In the genomic region with DNA sequence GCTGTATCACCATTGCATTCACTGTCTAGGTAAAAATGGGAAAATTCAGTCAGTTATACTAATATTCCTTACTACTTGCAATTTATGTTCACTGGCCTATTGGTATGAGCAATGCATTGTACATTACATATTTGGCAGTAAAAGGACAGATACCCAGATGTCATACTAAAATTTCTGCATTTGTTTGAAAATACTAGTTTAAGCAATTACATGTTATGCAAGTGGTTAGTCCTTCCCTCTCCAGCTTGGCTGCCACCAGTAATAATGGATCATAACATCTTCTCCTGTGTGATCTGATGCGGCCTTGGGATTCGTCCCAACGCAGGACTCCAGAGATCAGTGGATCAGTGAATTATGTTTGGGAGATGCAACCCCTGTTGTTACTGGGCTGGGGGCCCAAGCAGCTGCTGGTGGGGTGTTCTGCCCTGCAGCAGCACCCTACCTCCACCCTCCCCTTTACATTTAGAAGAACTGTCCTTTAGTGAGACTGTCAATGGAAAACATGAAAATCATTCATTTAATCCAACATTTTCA, we compare ENCODE assay signal across 15 cellular contexts. TPM values are rescaled to one million over a fixed set of nuclear protein-coding genes. Genes with fewer than 3 reads are reported as not detected.
DNase-seq lines count a peak whose midpoint lies in the region; ATAC-seq and TF ChIP-seq lines count a peak whose summit lies in the region.
"Had no signal": no experiment of that assay in that cellular context is flagged by ENCODE, and none has a peak within 500 bp of the region (broad histone marks: within the 10 kb centered on the region; RNA-seq: fewer than 3 reads in every experiment).

No MANE protein-coding gene starts in this region.

- H2BK20ac ChIP-seq in IMR-90 (ENCODE audit: low read depth, low read length) = no peak overlapping the region

- H3K9me3 ChIP-seq in IMR-90 (ENCODE audit: control insufficient read depth, insufficient read depth, low read length) (no peaks in the 10 kb centered on the region), ectodermal cell (ENCODE audit: control insufficient read depth, low read length) (no peaks in the 10 kb centered on the region), muscle layer of colon (ENCODE audit: low read length) (no peaks in the 10 kb centered on the region), suprapubic skin (no peaks in the 10 kb centered on the region)

- no peak overlapping the region for H2AK9ac ChIP-seq in IMR-90 (replicated peaks; ENCODE audit: low read depth, low read length, poor library complexity)

- ATAC-seq in IMR-90 (ENCODE audit: low read depth) = no peak
- ATAC-seq: activated CD4-positive, alpha-beta T cell treated with anti-CD3 and anti-CD28 coated beads for 36 hours; activated T-helper 17 cell treated with anti-CD3 and anti-CD28 coated beads, Interleukin-2, amount 50 U/mL, for 72 hours had no signal

- no peaks in the 10 kb centered on the region for H3K79me1 ChIP-seq in IMR-90 (ENCODE audit: low read depth in 1 of 2, low read length in 2 of 2)

- no peak overlapping the region for H3K23ac ChIP-seq in IMR-90 (ENCODE audit: low read depth, low read length)

- TF ChIP-seq CTCF in IMR-90 (conservative IDR thresholded peaks at IDR 0.05; ENCODE audit: low read depth, low read length) (no peak), suprapubic skin (IDR thresholded peaks at IDR 0.05) (no peak)

- no peak for TF ChIP-seq EP300 in suprapubic skin (IDR thresholded peaks at IDR 0.05)

- no peaks in the 10 kb centered on the region for H4K20me1 ChIP-seq in IMR-90 (ENCODE audit: insufficient read depth, low read length)

- H3K4me1 ChIP-seq in IMR-90 (ENCODE audit: control insufficient read depth, insufficient read depth, low read length) = peaks cover 8% of the 10 kb centered on the region
- H3K4me1 ChIP-seq in ectodermal cell (ENCODE audit: control insufficient read depth, insufficient read depth, low read length) = peaks cover 15% of the 10 kb centered on the region
- peaks cover 48% of the 10 kb centered on the region for H3K4me1 ChIP-seq in muscle layer of colon (ENCODE audit: insufficient read depth, low read length)
- peaks cover 56% of the 10 kb centered on the region for H3K4me1 ChIP-seq in suprapubic skin

- no peak overlapping the region for H2BK15ac ChIP-seq in IMR-90 (ENCODE audit: low read depth, low read length)

- no peak for DNase-seq in IMR-90
- DNase-seq in suprapubic skin (ENCODE audit: low spot score in 2 of 2) = peak in 1 of 2 donors; percentile 87
- no peak for DNase-seq in NCI-H1105 treated with DMSO at 0.1 percent for 48 hours (lab: John Stamatoyannopoulos, UW)
- no peak for DNase-seq in DMS53 (lab: John Stamatoyannopoulos, UW)
- DNase-seq in GM03348 (ENCODE audit: low spot score) = no peak
- no peak for DNase-seq in hypothalamus (lab: John Stamatoyannopoulos, UW)
- DNase-seq: activated CD4-positive, alpha-beta T cell treated with anti-CD3 and anti-CD28 coated beads for 36 hours; CD4-positive, alpha-beta T cell; cortex of kidney; GOT3; NCI-H510A had no signal

- POLR2A ChIA-PET in IMR-90 (lab: Charles Lee; ENCODE audit: unreplicated experiment) = no interaction called here

- no peak overlapping the region for H3K4me2 ChIP-seq in IMR-90 (ENCODE audit: low read depth, low read length)
- H3K4me2 ChIP-seq: KMS-11 had no signal

- TF ChIP-seq POLR2A in IMR-90 (IDR thresholded peaks at IDR 0.05; ENCODE audit: low read depth, low read length) (no peak), suprapubic skin (IDR thresholded peaks at IDR 0.05) (no peak)

- H3K27ac ChIP-seq in IMR-90 (ENCODE audit: insufficient read depth, low read length) (no peak overlapping the region; the same call in 1 of the 2 replicates), ectodermal cell (ENCODE audit: insufficient read depth, low read depth, low read length, poor library complexity, severe bottlenecking) (peak overlapping the region; percentile 47), muscle layer of colon (ENCODE audit: low read depth, low read length) (peak overlapping the region; percentile 83), suprapubic skin (peak overlapping the region; percentile 91)
- H3K27ac ChIP-seq: KMS-11 had no signal

- 0 out of 2 replicates have a peak overlapping the region, but pooled peaks have one; percentile 37 for H3K14ac ChIP-seq in IMR-90 (replicated peaks; ENCODE audit: low read depth, low read length)

- H3K36me3 ChIP-seq in IMR-90 (ENCODE audit: control insufficient read depth, insufficient read depth, low read length) (no peaks in the 10 kb centered on the region), ectodermal cell (ENCODE audit: control insufficient read depth, insufficient read depth, low read length) (no peaks in the 10 kb centered on the region), muscle layer of colon (ENCODE audit: insufficient read depth, low read length) (no peaks in the 10 kb centered on the region), suprapubic skin (no peaks in the 10 kb centered on the region)

- CTCF ChIA-PET in IMR-90 (lab: Yijun Ruan, JAX) = no interaction called here

- H3K4ac ChIP-seq in IMR-90 (ENCODE audit: low read depth, low read length) = peak overlapping the region; percentile 16; the same call in 1 of the 2 replicates

- no peak overlapping the region for H3K4me3 ChIP-seq in IMR-90 (ENCODE audit: insufficient read depth, low read depth, low read length)
- no peak overlapping the region for H3K4me3 ChIP-seq in ectodermal cell (ENCODE audit: insufficient read depth, low read depth, low read length)
- H3K4me3 ChIP-seq in muscle layer of colon (ENCODE audit: low read depth in 1 of 2, low read length in 2 of 2) = no peak overlapping the region
- peak overlapping the region; percentile 20 for H3K4me3 ChIP-seq in suprapubic skin

- H3K9ac ChIP-seq in IMR-90 (ENCODE audit: low read depth, low read length) (no peak overlapping the region), muscle layer of colon (ENCODE audit: low read length) (no peak overlapping the region)
- H3K9ac ChIP-seq: KMS-11 had no signal

- no CpG with 5 or more reads among the region's 3 CpGs for WGBS in IMR-90 (ENCODE audit: extremely low coverage in 2 of 2, insufficient read length in 1 of 2), 2 experiments
- WGBS in ectodermal cell, 2 experiments = 95 to 96% methylated on average over 3 of the region's 3 CpGs
- WGBS in suprapubic skin = 88% methylated on average over 3 of the region's 3 CpGs

- peaks cover 2% of the 10 kb centered on the region; the same call in 1 of the 2 replicates for H3K9me1 ChIP-seq in IMR-90 (ENCODE audit: insufficient read depth, low read length)

- H2AK5ac ChIP-seq in IMR-90 (ENCODE audit: low read depth, low read length) = peak overlapping the region; percentile 8; the same call in 1 of the 2 replicates

- H2BK5ac ChIP-seq in IMR-90 (ENCODE audit: low read depth, low read length, poor library complexity, severe bottlenecking) = no peak overlapping the region

- dilution Hi-C loops in IMR-90 (cut with HindIII; ENCODE audit: low sequenced_read_pairs, unreplicated experiment) = no loop called here

- H4K8ac ChIP-seq in IMR-90 (ENCODE audit: low read depth in 2 of 2, low read length in 2 of 2) = no peak overlapping the region; a peak in 1 of 4 replicates

- in situ Hi-C loops in IMR-90 (cut with MboI; ENCODE audit: low sequenced_read_pairs) = no loop called here

- 0 out of 2 replicates have a peak overlapping the region, but pooled peaks have one; percentile 26 for H4K5ac ChIP-seq in IMR-90 (ENCODE audit: low read depth, low read length)

- BruUV-seq in IMR-90 (replicated peaks; lab: Mats Ljungman, UMichigan) = no TSS peak

- no peak overlapping the region for H2AFZ ChIP-seq in IMR-90 (replicated peaks; ENCODE audit: low read length, poor library complexity)

- no peaks in the 10 kb centered on the region for H3K27me3 ChIP-seq in IMR-90 (ENCODE audit: control insufficient read depth, insufficient read depth, low read length)
- no peaks in the 10 kb centered on the region for H3K27me3 ChIP-seq in ectodermal cell (ENCODE audit: control insufficient read depth, insufficient read depth, low read length, poor library complexity, severe bottlenecking)
- no peaks in the 10 kb centered on the region for H3K27me3 ChIP-seq in muscle layer of colon (ENCODE audit: control insufficient read depth in 1 of 2, insufficient read depth in 2 of 2, low read length in 2 of 2)
- H3K27me3 ChIP-seq in suprapubic skin = no peaks in the 10 kb centered on the region

- H4K91ac ChIP-seq in IMR-90 (ENCODE audit: insufficient read depth, low read depth, low read length) = no peak overlapping the region; the same call in 1 of the 2 replicates

- no peak for TF ChIP-seq RAD21 in IMR-90 (IDR thresholded peaks at IDR 0.05; ENCODE audit: low read length)

- no peak overlapping the region for H2BK120ac ChIP-seq in IMR-90 (ENCODE audit: low read depth, low read length)

- H3K56ac ChIP-seq in IMR-90 (ENCODE audit: extremely low read depth, insufficient read depth, low read length) = no peak overlapping the region

- H3K18ac ChIP-seq in IMR-90 (ENCODE audit: low read depth, low read length) = no peak overlapping the region

- intact Hi-C loops in IMR-90 (cut with micrococcal nuclease) = loop anchor here (2.0 to 5.0 kb wide), 3 partner anchors 13 to 75 kb away; no protein-coding TSS in a partner anchor

TF ChIP-seq in IMR-90, 13 proteins besides CTCF, POLR2A, EP300 and RAD21 (continues in another document):
- TF ChIP-seq, protein P1, sequence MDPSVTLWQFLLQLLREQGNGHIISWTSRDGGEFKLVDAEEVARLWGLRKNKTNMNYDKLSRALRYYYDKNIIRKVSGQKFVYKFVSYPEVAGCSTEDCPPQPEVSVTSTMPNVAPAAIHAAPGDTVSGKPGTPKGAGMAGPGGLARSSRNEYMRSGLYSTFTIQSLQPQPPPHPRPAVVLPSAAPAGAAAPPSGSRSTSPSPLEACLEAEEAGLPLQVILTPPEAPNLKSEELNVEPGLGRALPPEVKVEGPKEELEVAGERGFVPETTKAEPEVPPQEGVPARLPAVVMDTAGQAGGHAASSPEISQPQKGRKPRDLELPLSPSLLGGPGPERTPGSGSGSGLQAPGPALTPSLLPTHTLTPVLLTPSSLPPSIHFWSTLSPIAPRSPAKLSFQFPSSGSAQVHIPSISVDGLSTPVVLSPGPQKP (IDR thresholded peaks at IDR 0.05; ENCODE audit: borderline replicate concordance, low read depth, low read length) = no peak
- no peak for TF ChIP-seq NFE2L2 (IDR thresholded peaks at IDR 0.05; ENCODE audit: low read depth, low read length)
- TF ChIP-seq MAZ (IDR thresholded peaks at IDR 0.05; ENCODE audit: borderline replicate concordance, low read depth, low read length) = no peak
- no peak for TF ChIP-seq RFX5 (IDR thresholded peaks at IDR 0.05; ENCODE audit: low read depth, low read length)
- no peak for TF ChIP-seq CEBPB (IDR thresholded peaks at IDR 0.05; ENCODE audit: low read depth, low read length)
- TF ChIP-seq MXI1 (IDR thresholded peaks at IDR 0.05; ENCODE audit: borderline replicate concordance, low read depth, low read length) = no peak

RNA-seq across cellular contexts. Expression of a gene that starts 11.2 kb away (rescaled TPM):
- total RNA-seq in IMR-90 (2012; rRNA removed) (under 0.01 TPM in 2 replicates), suprapubic skin (100 to 1,000 TPM in 3 of 4 donors, 10 to 100 TPM in 1; 84.2 to 975 (median 104) TPM)
- polyA plus RNA-seq in IMR-90 (2012; rRNA removed) = 0.03 and 0.06 TPM in 2 replicates
- 0.01 and 0.25 TPM in 2 replicates for polyA plus RNA-seq in IMR-90 (2012; cell fraction: cytosol; rRNA removed)
- polyA plus RNA-seq in IMR-90 (2012; cell fraction: nucleus; rRNA removed; ENCODE audit: low replicate concordance) = 0.29 TPM in 1 of 2 replicates, not detected in the other
- not detected for polyA plus RNA-seq in ectodermal cell (2013, experiment 1 of 4)
- 0.23 TPM for polyA plus RNA-seq in ectodermal cell (2013, experiment 2 of 4)
- 0.11 TPM for polyA plus RNA-seq in ectodermal cell (2013, experiment 3 of 4)
- polyA plus RNA-seq in ectodermal cell (2013, experiment 4 of 4) = 0.32 TPM
- total RNA-seq: activated CD4-positive, alpha-beta T cell treated with anti-CD3 and anti-CD28 coated beads for 36 hours; activated T-helper 17 cell treated with anti-CD3 and anti-CD28 coated beads, Interleukin-2, amount 50 U/mL, for 72 hours; CD4-positive, alpha-beta T cell had no signal

Comparison
In these comparisons a context has a peak if more than half of its experiments do, and no peak if none do; other contexts are left out.
1. RNA of a gene that starts 11.2 kb away (total RNA-seq): 84.2 to 975 TPM in suprapubic skin; under 0.01 TPM in IMR-90; every median in the first group is over 10 times any median in the second.